ENCODE assay signal across 1 cellular context in genomic region chr16:53152321-53152720, GRCh38.
TF ChIP-seq lines count a peak whose summit lies in the region.

No MANE protein-coding gene starts in this region.

TF ChIP-seq in IMR-90, 13 proteins besides CTCF, POLR2A, EP300 and RAD21 (continued from another document):
- TF ChIP-seq ELK1 (IDR thresholded peaks at IDR 0.05; ENCODE audit: borderline replicate concordance, low read depth, low read length), result no peak
TF ChIP-seq in IMR-90: peak in this region for 0.
